In genomic region chr6:145749632-145750031, GRCh38 we compare ENCODE assay signal across 8 cellular contexts. TPM values are rescaled to one million over a fixed set of nuclear protein-coding genes. Genes with fewer than 3 reads are reported as not detected.
A peak's percentile ranks its signal among the peaks of the same experiment; 100 is the strongest.
DNase-seq lines count a peak whose midpoint lies in the region.

No MANE protein-coding gene starts in this region.

- peak; percentile 1 for DNase-seq in NCI-H2227 (lab: John Stamatoyannopoulos, UW; ENCODE audit: unreplicated experiment)
- no peak for DNase-seq in NCI-H2227 treated with DMSO at 0.1 percent for 48 hours (lab: John Stamatoyannopoulos, UW)
- peak; percentile 31 for DNase-seq in HS-5 (ENCODE audit: low read depth)
- peak; percentile 34 for DNase-seq in dermis blood vessel endothelial cell
- DNase-seq in stromal cell of bone marrow (ENCODE audit: low read depth) = peak; percentile 61
- DNase-seq in activated CD4-positive, alpha-beta T cell treated with anti-CD3 and anti-CD28 coated beads, Interleukin-2, amount 50 U/mL, for 48 hours = no peak
- no peak for DNase-seq in SHP77 (lab: John Stamatoyannopoulos, UW)
- no peak for DNase-seq in stimulated activated CD8-positive, alpha-beta memory T cell treated with anti-CD3 and anti-CD28 coated beads, Interleukin-4, amount 100 ng/mL, for 48 hours

RNA-seq across cellular contexts. Expression of gene EPM2A, which starts 14.3 kb away (rescaled TPM):
- total RNA-seq in dermis blood vessel endothelial cell = 5.3 and 6.9 TPM in 2 replicates

Comparison
In these comparisons a context has a peak if more than half of its experiments do, and no peak if none do; other contexts are left out.
1. DNase-seq: peak in NCI-H2227 (single experiment), HS-5 (single experiment), dermis blood vessel endothelial cell (single experiment) and stromal cell of bone marrow (single experiment); none in NCI-H2227 treated with DMSO at 0.1 percent for 48 hours (single experiment), activated CD4-positive, alpha-beta T cell treated with anti-CD3 and anti-CD28 coated beads, Interleukin-2, amount 50 U/mL, for 48 hours (0 of 2), SHP77 (0 of 2) and stimulated activated CD8-positive, alpha-beta memory T cell treated with anti-CD3 and anti-CD28 coated beads, Interleukin-4, amount 100 ng/mL, for 48 hours (single experiment).